8 cellular contexts compared by ENCODE assay signal in genomic region chr22:38871360-38872171, GRCh38. TPM values are rescaled to one million over a fixed set of nuclear protein-coding genes. Genes with fewer than 3 reads are reported as not detected.
DNase-seq lines count a peak whose midpoint lies in the region; ATAC-seq, FAIRE-seq and TF ChIP-seq lines count a peak whose summit lies in the region.

No MANE protein-coding gene starts in this region.

- no peak overlapping the region for H4K91ac ChIP-seq in H1 (replicated peaks; ENCODE audit: insufficient read length, low read length)

- H4K5ac ChIP-seq in H1 (ENCODE audit: insufficient read length, low read depth, low read length) = peak overlapping the region; percentile 48

- H4K8ac ChIP-seq in H1 (ENCODE audit: extremely low read depth, insufficient read depth, low read length) = peak overlapping the region; percentile 69; the same call in 1 of the 2 replicates

- H3K27me3 ChIP-seq in WERI-Rb-1 (ENCODE audit: insufficient read depth, low read depth, severe bottlenecking) (no peaks in the 10 kb centered on the region), H1 (replicated peaks in 1 of 4; ENCODE audit: control insufficient read depth in 3 of 4, extremely low read depth in 1 of 4, insufficient read depth in 3 of 4, low read length in 3 of 4) (no peaks in the 10 kb centered on the region; a peak in 2 of 7 replicates), mononuclear cell (ENCODE audit: insufficient read depth, low read length) (no peaks in the 10 kb centered on the region), transverse colon (peaks cover 36% of the 10 kb centered on the region)

- H3K4me3 ChIP-seq in WERI-Rb-1 (ENCODE audit: low read depth, low read length) (peak overlapping the region; percentile 78), H1 (ENCODE audit: extremely low read depth in 1 of 4, insufficient read depth in 2 of 4, low read depth in 3 of 4, low read length in 4 of 4) (peak overlapping the region; percentile 65 to 97 (median 69)), mononuclear cell (ENCODE audit: low read length) (peak overlapping the region; percentile 85), transverse colon (peak overlapping the region; percentile 54 to 71 (median 64))

- intact Hi-C loops in transverse colon (cut with DNase I; ENCODE audit: low total_unique reads) = loop anchor here (1.0 kb wide), 1 partner anchor 55 kb away; no protein-coding TSS in a partner anchor

- peak; percentile 16 for FAIRE-seq in GM12891 (lab: Jason Lieb, UNC)
- no peak for FAIRE-seq in H1 (lab: Jason Lieb, UNC)

- H2AK5ac ChIP-seq in H1 (ENCODE audit: low read depth, low read length) = no peak overlapping the region

- POLR2A ChIA-PET in H1 (lab: Charles Lee; ENCODE audit: partially characterized antibody) = interaction anchor here (0.6 to 1.6 kb wide), 7 partner anchors 9 to 143 kb away, joined by 3 to 8 read pairs (median 3); partner anchors contain the start of genes APOBEC3C and NPTXR

- H2BK15ac ChIP-seq in H1 (ENCODE audit: low read length) = no peak overlapping the region

- TF ChIP-seq EP300 in H1 (IDR thresholded peaks at IDR 0.05; ENCODE audit: borderline replicate concordance in 1 of 2, low read depth in 2 of 2, low read length in 2 of 2) (no peak), transverse colon (IDR thresholded peaks at IDR 0.05; ENCODE audit: low read depth) (no peak)

- H2AFZ ChIP-seq in H1 (ENCODE audit: low read length) = no peak overlapping the region

- CTCF ChIA-PET in H1 (lab: Charles Lee; ENCODE audit: partially characterized antibody) = interaction anchor here (0.5 to 3.3 kb wide), 13 partner anchors 12 to 446 kb away, joined by 3 to 35 read pairs (median 6); no protein-coding TSS in a partner anchor

- H3K9ac ChIP-seq in H1 (replicated peaks in 1 of 4; ENCODE audit: extremely low read depth in 1 of 4, low read depth in 3 of 4, low read length in 3 of 4) = peak overlapping the region; percentile 12 to 76 (median 51); a peak in 5 of 7 replicates

- H3K4me1 ChIP-seq in H1 (replicated peaks in 1 of 4; ENCODE audit: control insufficient read depth in 3 of 4, insufficient read depth in 4 of 4, low read length in 3 of 4) = peaks cover 3 to 18% (median 12%) of the 10 kb centered on the region in 4 experiments; a peak in 5 of 7 replicates
- peaks cover 35% of the 10 kb centered on the region for H3K4me1 ChIP-seq in mononuclear cell (ENCODE audit: insufficient read depth, low read length)
- peaks cover 14 to 38% (median 21%) of the 10 kb centered on the region in 4 donors for H3K4me1 ChIP-seq in transverse colon

- no peak overlapping the region for H2BK5ac ChIP-seq in H1 (ENCODE audit: low read depth, low read length)

- TF ChIP-seq RAD21 in H1 (IDR thresholded peaks at IDR 0.05 in 1 of 2, conservative IDR thresholded peaks at IDR 0.05 in 1 of 2; ENCODE audit: low read depth in 2 of 2, low read length in 2 of 2) = no peak

- H3K23ac ChIP-seq in H1 (ENCODE audit: insufficient read length) = no peak overlapping the region

- peak; percentile 23 for ATAC-seq in HG02943 (IDR thresholded peaks at IDR 0.05; ENCODE audit: low read depth, unreplicated experiment)
- ATAC-seq in HG03442 (IDR thresholded peaks at IDR 0.05; ENCODE audit: unreplicated experiment) = no peak

- H3K79me1 ChIP-seq in H1 (ENCODE audit: low read depth, low read length) = peaks cover 4% of the 10 kb centered on the region; the same call in 1 of the 2 replicates

- in situ Hi-C loops in transverse colon (cut with MboI; ENCODE audit: low pct_ligation_motif_present in 1 of 4, low pct_unique_long_range_greater_than_20kb in 1 of 4, low sequenced_read_pairs in 3 of 4) = loop anchor here (10.0 to 25.0 kb wide), 3 partner anchors 133 to 253 kb away; no protein-coding TSS in a partner anchor

- DNase-seq in GM12891 (ENCODE audit: insufficient read length, low spot score) (no peak), WERI-Rb-1 (no peak), H1 (ENCODE audit: low read depth in 1 of 2, low spot score in 2 of 2) (peak in 1 of 2 experiments; percentile 59), transverse colon (no peak), NCI-H1048 (lab: John Stamatoyannopoulos, UW) (no peak)

- H3K27ac ChIP-seq in WERI-Rb-1 (peak overlapping the region; percentile 67), H1 (ENCODE audit: low read depth, low read length) (no peak overlapping the region), transverse colon (peak overlapping the region; percentile 82 to 95 (median 90))

- H3K14ac ChIP-seq in H1 (ENCODE audit: insufficient read length) = no peak overlapping the region

- peak overlapping the region; percentile 96 for H3K4ac ChIP-seq in H1 (replicated peaks; ENCODE audit: insufficient read length, low read depth, low read length)

- peaks cover 9% of the 10 kb centered on the region; the same call in 1 of the 2 replicates for H3K23me2 ChIP-seq in H1 (ENCODE audit: low read depth, low read length)

- WGBS in H1 (ENCODE audit: extremely low coverage in 1 of 2, insufficient coverage in 1 of 2, insufficient read length in 1 of 2, insufficient replicate concordance in 2 of 2, low coverage in 1 of 2, low lambda C conversion rate in 2 of 2, missing lambda C conversion rate in 1 of 2), 2 experiments = 0% methylated on average over 9 of the region's 77 CpGs; no CpG with 5 or more reads in 1 of the 2 experiments
- 2% methylated on average over 37 of the region's 77 CpGs; no CpG with 5 or more reads in 1 of the 2 donors for WGBS in transverse colon (ENCODE audit: low coverage in 1 of 2), 2 donors

- no peak overlapping the region for H2BK120ac ChIP-seq in H1 (replicated peaks; ENCODE audit: low read depth, low read length)

- peak overlapping the region; percentile 67; the same call in 1 of the 2 replicates for H3K18ac ChIP-seq in H1 (ENCODE audit: extremely low read depth, low read length)

- H2BK12ac ChIP-seq in H1 (ENCODE audit: low read depth, low read length) = no peak overlapping the region

- no peak overlapping the region for H2BK20ac ChIP-seq in H1 (ENCODE audit: low read length)

- H3K36me3 ChIP-seq in WERI-Rb-1 (peaks cover 33% of the 10 kb centered on the region), H1 (ENCODE audit: control insufficient read depth in 2 of 4, insufficient read depth in 4 of 4, low read length in 3 of 4) (peaks cover 0 to 12% (median 7%) of the 10 kb centered on the region in 4 experiments; a peak in 3 of 8 replicates), transverse colon (no peaks in the 10 kb centered on the region)

- no peak; the same call in 1 of the 2 replicates for TF ChIP-seq POLR2A in GM12891 (IDR thresholded peaks at IDR 0.05; ENCODE audit: low read depth, low read length)
- no peak for TF ChIP-seq POLR2A in H1 (IDR thresholded peaks at IDR 0.05; ENCODE audit: control extremely low read depth in 1 of 2, low read depth in 2 of 2, low read length in 2 of 2)
- no peak for TF ChIP-seq POLR2A in transverse colon (IDR thresholded peaks at IDR 0.05)

- H3K9me3 ChIP-seq in WERI-Rb-1 (ENCODE audit: severe bottlenecking) = no peaks in the 10 kb centered on the region
- no peaks in the 10 kb centered on the region for H3K9me3 ChIP-seq in H1 (ENCODE audit: insufficient read depth in 2 of 2, low read depth in 1 of 2, low read length in 1 of 2)
- no peaks in the 10 kb centered on the region for H3K9me3 ChIP-seq in mononuclear cell (ENCODE audit: low read depth, low read length)
- H3K9me3 ChIP-seq in transverse colon = no peaks in the 10 kb centered on the region

- H3K4me2 ChIP-seq in H1 (ENCODE audit: insufficient read depth in 1 of 2, low read depth in 2 of 2, low read length in 2 of 2) = peak overlapping the region; percentile 61 to 77

- peaks cover 0 to 9% of the 10 kb centered on the region in 2 experiments; a peak in 2 of 4 replicates for H3K79me2 ChIP-seq in H1 (ENCODE audit: control insufficient read depth in 1 of 2, insufficient read depth in 2 of 2, low read length in 2 of 2)

- TF ChIP-seq CTCF in WERI-Rb-1 (IDR thresholded peaks at IDR 0.05; ENCODE audit: low read depth, low read length) (no peak), H1 (IDR thresholded peaks at IDR 0.05; ENCODE audit: control extremely low read depth in 1 of 3, insufficient read depth in 1 of 3, low read depth in 1 of 3, low read length in 3 of 3) (no peak), transverse colon (IDR thresholded peaks at IDR 0.05) (no peak)

- no peak overlapping the region for H3K56ac ChIP-seq in H1 (replicated peaks; ENCODE audit: insufficient read length, low read depth, low read length)

- H4K20me1 ChIP-seq in H1 (replicated peaks in 1 of 2; ENCODE audit: control insufficient read depth in 1 of 2, insufficient read depth in 2 of 2, low read length in 2 of 2) = peaks cover 10 to 11% of the 10 kb centered on the region in 2 experiments

TF ChIP-seq in GM12891, 5 proteins besides CTCF, POLR2A, EP300 and RAD21 (continues in another document):
- TF ChIP-seq TAF1 (IDR thresholded peaks at IDR 0.05; ENCODE audit: low read depth, low read length) = peak; percentile 82; the same call in 1 of the 2 replicates
- TF ChIP-seq SPI1 (IDR thresholded peaks at IDR 0.05; ENCODE audit: low read depth, low read length) = no peak

TF ChIP-seq in H1, 55 proteins besides CTCF, POLR2A, EP300 and RAD21 (continues in another document):
- TF ChIP-seq CBX8 (IDR thresholded peaks at IDR 0.05; ENCODE audit: borderline replicate concordance, low read depth, low read length) = no peak

RNA-seq across cellular contexts. Expression of gene CBX6, which starts 0.5 kb away (rescaled TPM):
- polyA plus RNA-seq in GM12891 (2012; ENCODE audit: low read depth, missing spikeins) = 39.0 TPM
- total RNA-seq in H1 (2021; fragmentation: NEBNext Ultra II Directional; extraction: Animal tissue kit (Norgen Biotek cat#: 25700)) = 27.5 and 28.2 TPM in 2 replicates
- polyA plus RNA-seq in H1 (2011; rRNA removed) = 10.6 and 11.7 TPM in 2 replicates
- polyA plus RNA-seq in H1 (2011; cell fraction: cytosol; rRNA removed) = 6.3 TPM
- polyA plus RNA-seq in H1 (2011; cell fraction: nucleus; rRNA removed) = 33.5 TPM
- 12.9 to 17.7 TPM (median 14.7 TPM) in 4 replicates for polyA plus RNA-seq in H1 (2012, experiment 1 of 2)
- polyA plus RNA-seq in H1 (2012, experiment 2 of 2) = 13.0 TPM
- 10.8 TPM for polyA plus RNA-seq in H1 (2013, experiment 1 of 2)
- polyA plus RNA-seq in H1 (2013, experiment 2 of 2) = 11.2 TPM
- polyA minus RNA-seq in H1 (2011; rRNA and poly(A)+ RNA removed) = 15.0 and 17.1 TPM in 2 replicates
- 22.2 TPM for polyA minus RNA-seq in H1 (2011; cell fraction: cytosol; rRNA and poly(A)+ RNA removed)
- polyA minus RNA-seq in H1 (2011; cell fraction: nucleus; rRNA and poly(A)+ RNA removed) = 50.0 TPM
- 28.7 TPM for total RNA-seq in mononuclear cell
- total RNA-seq in transverse colon = 10 to 100 TPM; 14.5 to 42.6 (median 22.1) TPM

RNA-seq across cellular contexts. Expression of gene NPTXR, which starts 27.7 kb away (rescaled TPM):
- 0.08 TPM for polyA plus RNA-seq in GM12891 (2012; ENCODE audit: low read depth, missing spikeins)
- 5.8 and 6.4 TPM in 2 replicates for total RNA-seq in H1 (2021; fragmentation: NEBNext Ultra II Directional; extraction: Animal tissue kit (Norgen Biotek cat#: 25700))
- polyA plus RNA-seq in H1 (2011; rRNA removed) = 3.7 and 4.9 TPM in 2 replicates
- polyA plus RNA-seq in H1 (2011; cell fraction: cytosol; rRNA removed) = 3.3 TPM
- polyA plus RNA-seq in H1 (2011; cell fraction: nucleus; rRNA removed) = 3.8 TPM
- 5.5 to 8.8 TPM (median 6.9 TPM) in 4 replicates for polyA plus RNA-seq in H1 (2012, experiment 1 of 2)
- polyA plus RNA-seq in H1 (2012, experiment 2 of 2) = 5.3 TPM
- 5.2 TPM for polyA plus RNA-seq in H1 (2013, experiment 1 of 2)
- polyA plus RNA-seq in H1 (2013, experiment 2 of 2) = 6.0 TPM
- 5.1 and 5.9 TPM in 2 replicates for polyA minus RNA-seq in H1 (2011; rRNA and poly(A)+ RNA removed)
- 8.6 TPM for polyA minus RNA-seq in H1 (2011; cell fraction: cytosol; rRNA and poly(A)+ RNA removed)
- 2.4 TPM for polyA minus RNA-seq in H1 (2011; cell fraction: nucleus; rRNA and poly(A)+ RNA removed)
- total RNA-seq in mononuclear cell = 0.94 TPM
- 10 to 100 TPM in 1 of 4 donors, 1 to 10 TPM in 2, under 1 TPM in 1; 0.75 to 27.9 (median 1.8) TPM for total RNA-seq in transverse colon
